14 cellular contexts compared by ENCODE assay signal in the genomic region with DNA sequence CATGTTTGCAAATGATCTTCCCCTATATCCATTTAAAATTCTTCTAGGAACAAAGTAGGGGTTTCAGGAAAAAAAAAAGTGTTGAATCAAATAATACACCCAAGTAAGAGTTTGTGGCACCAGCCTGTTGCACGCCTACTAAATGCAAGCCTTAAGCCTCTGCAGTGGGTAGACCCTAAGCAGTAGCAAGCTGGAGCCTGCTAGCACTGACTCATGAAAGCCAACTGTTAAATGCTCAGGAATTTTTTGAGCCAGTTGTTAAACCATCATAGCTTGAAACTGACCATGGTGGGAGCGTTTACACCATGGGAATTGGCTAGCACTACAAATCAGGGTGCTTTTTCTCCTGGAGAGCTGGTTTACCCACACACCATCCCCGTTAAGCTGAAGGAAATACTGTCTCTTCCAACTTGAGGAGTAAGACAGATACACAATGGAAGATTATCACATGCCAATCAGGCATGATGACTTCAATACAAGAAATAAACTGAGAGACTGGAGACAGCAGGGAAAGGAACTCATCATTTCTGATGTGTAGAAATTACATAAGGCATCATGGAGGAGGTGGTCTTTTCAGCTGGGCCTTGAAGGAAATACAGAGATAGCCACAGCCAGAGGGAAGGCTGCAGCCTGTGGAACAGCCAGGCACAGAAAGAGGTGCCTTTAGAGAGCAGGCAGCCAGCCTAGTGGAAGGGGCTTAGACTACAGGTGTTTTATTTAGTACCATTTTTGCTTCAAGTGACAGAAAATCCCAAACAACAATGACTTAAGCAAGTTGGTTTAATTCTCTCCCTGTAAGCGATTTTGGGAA.
"Had no signal": no experiment of that assay in that cellular context is flagged by ENCODE, and none has a peak within 500 bp of the region (broad histone marks: within the 10 kb centered on the region; RNA-seq: fewer than 3 reads in every experiment).

No MANE protein-coding gene starts in this region.

- H3K36me3 ChIP-seq: adrenal gland, colonic mucosa had no signal

- H3K4me3 ChIP-seq: adrenal gland, colonic mucosa had no signal

- H3K27ac Mint-ChIP-seq: activated CD4-positive, alpha-beta T cell treated with anti-CD3 and anti-CD28 coated beads, Interleukin-2, amount 10 ng/mL, durations not matched to agents 24 days and 14 days had no signal

- H3K27ac ChIP-seq: adrenal gland had no signal

- H3K4me3 Mint-ChIP-seq: activated CD4-positive, alpha-beta T cell treated with anti-CD3 and anti-CD28 coated beads, Interleukin-2, amount 10 ng/mL, durations not matched to agents 24 days and 14 days had no signal

- H3K9me3 Mint-ChIP-seq: naive thymus-derived CD8-positive, alpha-beta T cell had no signal

- H3K9me3 ChIP-seq: adrenal gland, colonic mucosa had no signal

- ATAC-seq: naive thymus-derived CD8-positive, alpha-beta T cell; right cardiac atrium had no signal

- H3K27me3 ChIP-seq: adrenal gland, colonic mucosa had no signal

- DNase-seq: activated CD4-positive, alpha-beta T cell treated with anti-CD3 and anti-CD28 coated beads, Interleukin-2, amount 10 ng/mL, durations not matched to agents 24 days and 14 days; activated naive CD4-positive, alpha-beta T cell treated with anti-CD3 and anti-CD28 coated beads, Interleukin-2, amount 50 U/mL, for 16 hours; adrenal gland; caudate nucleus; colonic mucosa; effector CD4-positive, alpha-beta T cell; hippocampal formation; naive thymus-derived CD8-positive, alpha-beta T cell; nucleus accumbens; right cardiac atrium; stimulated activated naive CD4-positive, alpha-beta T cell; substantia nigra; T-helper 1 cell; trophoblast cell had no signal
